In genomic region chr1:40951943-40952743, GRCh38 we compare ENCODE assay signal across 8 cellular contexts. TPM values are rescaled to one million over a fixed set of nuclear protein-coding genes. Genes with fewer than 3 reads are reported as not detected.
A peak's percentile ranks its signal among the peaks of the same experiment; 100 is the strongest.
DNase-seq lines count a peak whose midpoint lies in the region; ATAC-seq and TF ChIP-seq lines count a peak whose summit lies in the region.

No MANE protein-coding gene starts in this region.

- peak; percentile 93 for TF ChIP-seq CTCF in hepatocyte (IDR thresholded peaks at IDR 0.05; ENCODE audit: poor library complexity)
- TF ChIP-seq CTCF in smooth muscle cell (IDR thresholded peaks at IDR 0.05; ENCODE audit: borderline replicate concordance, insufficient read depth, poor library complexity, severe bottlenecking), result peak; percentile 90

- ATAC-seq in GM18498 (IDR thresholded peaks at IDR 0.05; ENCODE audit: unreplicated experiment), result no peak

- H3F3A ChIP-seq in smooth muscle cell (ENCODE audit: low read depth), result no peaks in the 10 kb centered on the region

- WGBS in hepatocyte (ENCODE audit: low lambda C conversion rate, missing lambda C conversion rate), result 30% methylated on average over 17 of the region's 17 CpGs
- WGBS in smooth muscle cell (ENCODE audit: low lambda C conversion rate), result 36% methylated on average over 15 of the region's 17 CpGs

- H3K4me3 ChIP-seq in hepatocyte (no peak overlapping the region), smooth muscle cell (no peak overlapping the region)

- no peak overlapping the region for H3K9ac ChIP-seq in smooth muscle cell (ENCODE audit: low read depth)

- H3K27me3 ChIP-seq in hepatocyte, result no peaks in the 10 kb centered on the region
- peaks cover 5% of the 10 kb centered on the region for H3K27me3 ChIP-seq in smooth muscle cell (ENCODE audit: low read depth)

- H3K9me3 ChIP-seq in hepatocyte (ENCODE audit: low read depth), result no peaks in the 10 kb centered on the region
- H3K9me3 ChIP-seq in smooth muscle cell (replicated peaks; ENCODE audit: low read depth), result no peaks in the 10 kb centered on the region

- H2AFZ ChIP-seq in hepatocyte (no peak overlapping the region), smooth muscle cell (ENCODE audit: low read depth) (no peak overlapping the region)

- no peaks in the 10 kb centered on the region for H3K9me2 ChIP-seq in hepatocyte (replicated peaks; ENCODE audit: insufficient read depth)

- peak; percentile 93 for DNase-seq in ELF-1 (ENCODE audit: low read depth, low spot score)
- DNase-seq in NAMALWA (ENCODE audit: low spot score), result peak; percentile 66
- DNase-seq in SW480 (ENCODE audit: low spot score), result peak; percentile 64
- peak in 47 of 56 donors; percentile 6 to 81 (median 34) for DNase-seq in amygdala (lab: John Stamatoyannopoulos, UW)
- DNase-seq in hepatocyte (ENCODE audit: low spot score), result peak; percentile 84
- DNase-seq in smooth muscle cell (lab: John Stamatoyannopoulos, UW; ENCODE audit: unreplicated experiment), result peak; percentile 24
- no peak for DNase-seq in KG1 (lab: John Stamatoyannopoulos, UW)

- H3K79me2 ChIP-seq in hepatocyte, result no peaks in the 10 kb centered on the region
- H3K79me2 ChIP-seq in smooth muscle cell (ENCODE audit: low read depth), result no peaks in the 10 kb centered on the region

- H4K20me1 ChIP-seq in hepatocyte (ENCODE audit: insufficient read depth, poor library complexity, severe bottlenecking) (no peaks in the 10 kb centered on the region), smooth muscle cell (ENCODE audit: low read depth) (no peaks in the 10 kb centered on the region)

- H3K4me1 ChIP-seq in hepatocyte (ENCODE audit: insufficient read depth) (no peaks in the 10 kb centered on the region), smooth muscle cell (ENCODE audit: low read depth) (no peaks in the 10 kb centered on the region)

- H3K36me3 ChIP-seq in hepatocyte (replicated peaks; ENCODE audit: insufficient read depth, low read depth), result no peaks in the 10 kb centered on the region
- no peaks in the 10 kb centered on the region for H3K36me3 ChIP-seq in smooth muscle cell (ENCODE audit: low read depth)

- H3K27ac ChIP-seq in hepatocyte, result no peak overlapping the region
- H3K27ac ChIP-seq in smooth muscle cell (ENCODE audit: low read depth), result no peak overlapping the region

- H3K4me2 ChIP-seq in hepatocyte (peak overlapping the region; percentile 42), smooth muscle cell (peak overlapping the region; percentile 71)

RNA-seq across cellular contexts. Expression of gene CTPS1, which starts 27.4 kb away (rescaled TPM):
- total RNA-seq in hepatocyte (37.9 and 44.9 TPM in 2 replicates), smooth muscle cell (20.9 and 35.9 TPM in 2 replicates)
- polyA plus RNA-seq in hepatocyte (29.9 and 31.9 TPM in 2 replicates), smooth muscle cell (24.4 and 35.5 TPM in 2 replicates)
